Comparison of ENCODE assay signal across 32 cellular contexts in the genomic region with DNA sequence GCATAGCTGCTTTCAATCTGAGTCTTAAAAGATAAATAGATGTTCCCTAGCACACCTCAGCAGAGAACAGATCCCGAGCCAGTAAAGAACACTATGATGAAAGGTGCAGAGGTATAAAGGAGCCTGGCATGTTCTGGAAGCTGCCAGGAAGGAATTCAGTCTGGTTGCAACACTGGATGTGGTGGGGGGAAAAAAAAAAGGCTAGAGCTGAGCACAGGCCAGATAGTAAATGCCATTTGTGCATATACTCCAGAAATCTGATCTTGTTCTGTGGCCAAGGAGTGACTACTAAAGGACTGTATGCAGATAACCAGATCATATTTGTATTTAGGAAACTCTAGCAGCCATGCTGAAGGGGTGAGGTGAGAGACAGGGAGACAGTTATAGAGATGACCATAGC.
A peak's percentile ranks its signal among the peaks of the same experiment; 100 is the strongest.
DNase-seq lines count a peak whose midpoint lies in the region; ATAC-seq and TF ChIP-seq lines count a peak whose summit lies in the region.
"Had no signal": no experiment of that assay in that cellular context is flagged by ENCODE, and none has a peak within 500 bp of the region (broad histone marks: within the 10 kb centered on the region; RNA-seq: fewer than 3 reads in every experiment).

No MANE protein-coding gene starts in this region.

- peaks cover 44% of the 10 kb centered on the region for H3K36me3 Mint-ChIP-seq in endothelial cell (ENCODE audit: low read depth, unreplicated experiment)
- H3K36me3 Mint-ChIP-seq: activated naive CD4-positive, alpha-beta T cell treated with anti-CD3 and anti-CD28 coated beads, Interleukin-2, amount 50 U/mL, for 72 hours had no signal

- H3K4me1 Mint-ChIP-seq in endothelial cell (ENCODE audit: unreplicated experiment) = peaks cover 24% of the 10 kb centered on the region
- H3K4me1 Mint-ChIP-seq: nephron had no signal

- peak overlapping the region; percentile 6 for H3K4me3 Mint-ChIP-seq in endothelial cell (ENCODE audit: unreplicated experiment)
- H3K4me3 Mint-ChIP-seq: dendritic cell treated with granulocyte-macrophage colony-stimulating factor and Interleukin-4, amounts not matched to agents 40 ng/mL and 50 ng/mL, for 4 days; nephron; T-helper 1 cell treated with Interleukin-12 subunit alpha and Interleukin-12 subunit beta and Interleukin-4 antibody, amounts not matched to agents 30 μg/mL and 1 μg/mL, for 36 hours had no signal

- no peaks in the 10 kb centered on the region for H3K79me2 ChIP-seq in parathyroid adenoma

- H3K27me3 Mint-ChIP-seq in endothelial cell (ENCODE audit: unreplicated experiment) = peaks cover 19% of the 10 kb centered on the region
- H3K27me3 Mint-ChIP-seq: dendritic cell treated with granulocyte-macrophage colony-stimulating factor and Interleukin-4, amounts not matched to agents 40 ng/mL and 50 ng/mL, for 4 days had no signal

- H3K27me3 ChIP-seq in parathyroid adenoma (ENCODE audit: control insufficient read depth, insufficient read depth, low read length) = no peaks in the 10 kb centered on the region
- H3K27me3 ChIP-seq: BLaER1 treated with 17β-estradiol and CSF1 and Interleukin-3, amounts not matched to agents 10 nM and 100 nM; heart right ventricle; ovary; right atrium auricular region; stomach; uterus had no signal

- peak overlapping the region; percentile 55 for H3K27ac Mint-ChIP-seq in endothelial cell (ENCODE audit: unreplicated experiment)
- H3K27ac Mint-ChIP-seq: activated naive CD4-positive, alpha-beta T cell treated with anti-CD3 and anti-CD28 coated beads, Interleukin-2, amount 50 U/mL, for 72 hours; dendritic cell treated with granulocyte-macrophage colony-stimulating factor and Interleukin-4, amounts not matched to agents 40 ng/mL and 50 ng/mL, for 4 days; nephron; T-helper 1 cell treated with Interleukin-12 subunit alpha and Interleukin-12 subunit beta and Interleukin-4 antibody, amounts not matched to agents 30 μg/mL and 1 μg/mL, for 36 hours had no signal

- H3K27ac ChIP-seq in parathyroid adenoma = no peak overlapping the region
- H3K27ac ChIP-seq: BLaER1 treated with 17β-estradiol and CSF1 and Interleukin-3, amounts not matched to agents 10 nM and 100 nM; heart right ventricle; ovary; right atrium auricular region; stomach; uterus had no signal

- peak overlapping the region; percentile 17 for H2AFZ ChIP-seq in parathyroid adenoma

- intact Hi-C loops in Right ventricle myocardium superior (cut with DNase I) = no loop called here

- ATAC-seq in Right ventricle myocardium superior (ENCODE audit: poor library complexity) (no peak), HG03175 (IDR thresholded peaks at IDR 0.05; ENCODE audit: unreplicated experiment) (no peak)
- ATAC-seq: activated naive CD4-positive, alpha-beta T cell treated with anti-CD3 and anti-CD28 coated beads, Interleukin-2, amount 50 U/mL, for 72 hours; esophagus mucosa; heart right ventricle had no signal

- H3K4me2 ChIP-seq in parathyroid adenoma (ENCODE audit: low read length) = no peak overlapping the region
- H3K4me2 ChIP-seq: BLaER1 treated with 17β-estradiol and CSF1 and Interleukin-3, amounts not matched to agents 10 nM and 100 nM had no signal

- H3K4me3 ChIP-seq in AG09309 (ENCODE audit: control insufficient read depth, low read depth, low read length) (no peak overlapping the region), parathyroid adenoma (ENCODE audit: low read depth, low read length) (no peak overlapping the region)
- H3K4me3 ChIP-seq: BLaER1 treated with 17β-estradiol and CSF1 and Interleukin-3, amounts not matched to agents 10 nM and 100 nM; heart right ventricle; ovary; right atrium auricular region; stomach; uterus had no signal

- TF ChIP-seq CTCF in AG09309 (IDR thresholded peaks at IDR 0.05; ENCODE audit: control insufficient read depth, insufficient read depth, low read depth, low read length, missing control alignments) (no peak), endothelial cell (IDR thresholded peaks at IDR 0.05; ENCODE audit: unreplicated experiment) (no peak), parathyroid adenoma (IDR thresholded peaks at IDR 0.05) (no peak), GM10266 (IDR thresholded peaks at IDR 0.05; ENCODE audit: control insufficient read depth, insufficient read depth, low read depth, missing control alignments) (no peak)

- H3K9me3 Mint-ChIP-seq in endothelial cell (ENCODE audit: unreplicated experiment) = no peaks in the 10 kb centered on the region
- H3K9me3 Mint-ChIP-seq: activated naive CD4-positive, alpha-beta T cell treated with anti-CD3 and anti-CD28 coated beads, Interleukin-2, amount 50 U/mL, for 72 hours; dendritic cell treated with granulocyte-macrophage colony-stimulating factor and Interleukin-4, amounts not matched to agents 40 ng/mL and 50 ng/mL, for 4 days; nephron; T-helper 1 cell treated with Interleukin-12 subunit alpha and Interleukin-12 subunit beta and Interleukin-4 antibody, amounts not matched to agents 30 μg/mL and 1 μg/mL, for 36 hours had no signal

- no peak overlapping the region for H3K9ac ChIP-seq in parathyroid adenoma
- H3K9ac ChIP-seq: BLaER1 treated with 17β-estradiol and CSF1 and Interleukin-3, amounts not matched to agents 10 nM and 100 nM had no signal

- no peaks in the 10 kb centered on the region for H3K36me3 ChIP-seq in parathyroid adenoma (ENCODE audit: control insufficient read depth, insufficient read depth, low read length)
- H3K36me3 ChIP-seq: ovary, right atrium auricular region, stomach, uterus had no signal

- DNase-seq in AG09309 (ENCODE audit: low read depth) (peak; percentile 43), M059J (ENCODE audit: low read depth) (peak; percentile 62), endothelial cell (ENCODE audit: low spot score) (no peak), Right ventricle myocardium superior (no peak), NCI-H1694 (lab: John Stamatoyannopoulos, UW) (no peak), GM10266 (ENCODE audit: extremely low spot score) (no peak)
- DNase-seq: activated CD4-positive, alpha-beta T cell treated with anti-CD3 and anti-CD28 coated beads, Interleukin-2, amount 50 U/mL, for 1 hour; activated CD4-positive, CD25-positive, alpha-beta regulatory T cell; activated effector memory CD4-positive, alpha-beta T cell treated with Interleukin-2 at 50 U/mL for 16 hours; activated T-cell treated with anti-CD3 and anti-CD28 coated beads, Interleukin-2, amount 50 U/mL, for 1 hour; aorta; caudate nucleus; heart right ventricle; IMR-90; midbrain; NCI-H1092; NCI-H1694 treated with DMSO at 0.1 percent for 48 hours; NCI-H82; ovary; RPMI8226; stimulated activated CD4-positive, alpha-beta T cell treated with anti-CD3 and anti-CD28 coated beads, Interleukin-1b, Interleukin-23, amount 100 ng/mL, for 48 hours; stomach; uterus had no signal

- no peaks in the 10 kb centered on the region for H3K9me3 ChIP-seq in parathyroid adenoma (ENCODE audit: control insufficient read depth, low read length)
- H3K9me3 ChIP-seq: ovary, right atrium auricular region, stomach, uterus had no signal

- H3K4me1 ChIP-seq in parathyroid adenoma = no peaks in the 10 kb centered on the region
- H3K4me1 ChIP-seq: BLaER1 treated with 17β-estradiol and CSF1 and Interleukin-3, amounts not matched to agents 10 nM and 100 nM; heart right ventricle; right atrium auricular region; stomach; uterus had no signal

Comparison
In these comparisons a context has a peak if more than half of its experiments do, and no peak if none do; other contexts are left out.
1. DNase-seq: peak in AG09309 (single experiment) and M059J (single experiment); none in endothelial cell (single experiment), Right ventricle myocardium superior (single experiment), NCI-H1694 (single experiment) and GM10266 (single experiment).